ENCODE assay signal across 1 cellular context in genomic region chrX:68912113-68912980, GRCh38.
TF ChIP-seq lines count a peak whose summit lies in the region.

No MANE protein-coding gene starts in this region.

TF ChIP-seq in GM23338, 12 proteins besides CTCF, POLR2A, EP300 and RAD21 (continued from another document):
- TF ChIP-seq ZNF462 (CRISPR knock-in tag; IDR thresholded peaks at IDR 0.05) (no peak), ZNF331 (CRISPR knock-in tag; IDR thresholded peaks at IDR 0.05; ENCODE audit: low read depth) (no peak), JUNB (IDR thresholded peaks at IDR 0.05; ENCODE audit: unreplicated experiment) (no peak), EZH2 (IDR thresholded peaks at IDR 0.05; ENCODE audit: low read depth, unreplicated experiment) (no peak), ZNF114 (CRISPR knock-in tag; IDR thresholded peaks at IDR 0.05) (no peak), EZH2phosphoT487 (IDR thresholded peaks at IDR 0.05; ENCODE audit: unreplicated experiment) (no peak), CREB1 (CRISPR knock-in tag; IDR thresholded peaks at IDR 0.05; ENCODE audit: low read depth) (no peak), STAT1 (IDR thresholded peaks at IDR 0.05; ENCODE audit: unreplicated experiment) (no peak)
